In genomic region chr17:7633093-7633492, GRCh38 we compare ENCODE assay signal across 14 cellular contexts. TPM values are rescaled to one million over a fixed set of nuclear protein-coding genes. Genes with fewer than 3 reads are reported as not detected.
DNase-seq lines count a peak whose midpoint lies in the region; ATAC-seq, FAIRE-seq and TF ChIP-seq lines count a peak whose summit lies in the region.
"Had no signal": no experiment of that assay in that cellular context is flagged by ENCODE, and none has a peak within 500 bp of the region (broad histone marks: within the 10 kb centered on the region; RNA-seq: fewer than 3 reads in every experiment).

No MANE protein-coding gene starts in this region.

- FAIRE-seq in HepG2 (lab: Jason Lieb, UNC): no peak
- no peak for FAIRE-seq in HTR-8/SVneo (lab: Jason Lieb, UNC)
- FAIRE-seq: urothelium cell line had no signal

- H3K4me1 ChIP-seq in HepG2 (ENCODE audit: insufficient read depth, low read length): peaks cover 53% of the 10 kb centered on the region

- POLR2A ChIA-PET in GM10248 (lab: Yijun Ruan, JAX): no interaction called here
- POLR2A ChIA-PET in HepG2 (lab: Yijun Ruan, JAX): interaction anchor here (1.3 to 4.4 kb wide), 4 partner anchors 18 to 54 kb away, joined by 4 to 56 read pairs (median 14); partner anchors contain the start of genes ATP1B2, CD68, FXR2 and TP53

- CTCF ChIA-PET in GM10248 (lab: Yijun Ruan, JAX) (interaction anchor here (0.7 to 9.5 kb wide), 20 partner anchors 10 to 357 kb away, joined by 3 to 112 read pairs (median 4); partner anchors contain the start of genes ATP1B2, FXR2, SOX15 and TP53), HepG2 (lab: Yijun Ruan, JAX; ENCODE audit: low intra/inter-chr PET ratio, low total read pairs) (interaction anchor here (0.7 to 2.5 kb wide), 3 partner anchors 40 to 55 kb away, joined by 3 to 12 read pairs (median 5); partner anchors contain the start of genes TP53 and WRAP53)

- no peaks in the 10 kb centered on the region for H3F3A ChIP-seq in SU-DHL-6 (ENCODE audit: insufficient read depth)

- H3K9ac ChIP-seq in SU-DHL-6 (ENCODE audit: low read length) (no peak overlapping the region), HepG2 (ENCODE audit: insufficient read depth, low read depth, low read length) (no peak overlapping the region)

- peak overlapping the region; percentile 20 for H2AFZ ChIP-seq in SU-DHL-6 (ENCODE audit: low read depth, low read length, severe bottlenecking)
- H2AFZ ChIP-seq in HepG2 (ENCODE audit: low read length): no peak overlapping the region

- H3K79me2 ChIP-seq in SU-DHL-6 (ENCODE audit: insufficient read depth, low read length): no peaks in the 10 kb centered on the region
- no peaks in the 10 kb centered on the region for H3K79me2 ChIP-seq in HepG2 (ENCODE audit: insufficient read depth, low read length)

- H3K4me2 ChIP-seq in SU-DHL-6 (ENCODE audit: low read depth, low read length, poor library complexity, severe bottlenecking): no peak overlapping the region
- peak overlapping the region; percentile 86; the same call in 1 of the 2 replicates for H3K4me2 ChIP-seq in HepG2 (ENCODE audit: low read depth, low read length)

- no TSS peak for BruUV-seq in HepG2 (replicated peaks; lab: Mats Ljungman, UMichigan)

- TF ChIP-seq POLR2A in HepG2 (IDR thresholded peaks at IDR 0.05; ENCODE audit: insufficient read depth in 1 of 2, low read depth in 2 of 2, low read length in 2 of 2): no peak

- no peak overlapping the region for H3K4me3 ChIP-seq in SU-DHL-6 (ENCODE audit: insufficient read depth, low read length, poor library complexity, severe bottlenecking)
- H3K4me3 ChIP-seq in HepG2 (replicated peaks in 1 of 3; ENCODE audit: insufficient read depth in 1 of 3, low read depth in 2 of 3, low read length in 3 of 3): no peak overlapping the region
- H3K4me3 ChIP-seq: stomach had no signal

- no peak for TF ChIP-seq EP300 in HepG2 (IDR thresholded peaks at IDR 0.05; ENCODE audit: low read depth in 2 of 2, low read length in 2 of 2)
- TF ChIP-seq EP300 in HepG2 (CRISPR knock-in tag; IDR thresholded peaks at IDR 0.05; ENCODE audit: borderline replicate concordance): no peak

- H4K20me1 ChIP-seq in SU-DHL-6 (ENCODE audit: low read depth, low read length): no peaks in the 10 kb centered on the region
- no peaks in the 10 kb centered on the region for H4K20me1 ChIP-seq in HepG2 (ENCODE audit: insufficient read depth, low read length)

- H3K27me3 ChIP-seq in SU-DHL-6 (ENCODE audit: low read length): no peaks in the 10 kb centered on the region
- no peaks in the 10 kb centered on the region; a peak in 1 of 5 replicates for H3K27me3 ChIP-seq in HepG2 (ENCODE audit: control insufficient read depth in 1 of 2, insufficient read depth in 2 of 2, low read length in 2 of 2)
- H3K27me3 ChIP-seq: stomach had no signal

- H3K27ac ChIP-seq in SU-DHL-6 (ENCODE audit: low read depth, low read length) (no peak overlapping the region), HepG2 (ENCODE audit: extremely low read length, insufficient read depth, low read length) (no peak overlapping the region)
- H3K27ac ChIP-seq: stomach had no signal

- intact Hi-C loops in HepG2 (cut with micrococcal nuclease; ENCODE audit: unreplicated experiment): loop anchor here (5.0 kb wide), 2 partner anchors 39 to 54 kb away; partner anchors contain the start of genes TP53 and WRAP53

- in situ Hi-C loops in HepG2 (cut with HindIII; ENCODE audit: extremely low pct_ligation_motif_present, low pct_unique_long_range_greater_than_20kb): loop anchor here (5.0 kb wide), 2 partner anchors 54 to 84 kb away; partner anchors contain the start of genes DNAH2, TP53 and WRAP53

- H3K9me3 ChIP-seq in SU-DHL-6 (ENCODE audit: insufficient read depth, low read length) (no peaks in the 10 kb centered on the region), HepG2 (ENCODE audit: low read length) (no peaks in the 10 kb centered on the region)
- H3K9me3 ChIP-seq: stomach had no signal

- H3K9me2 ChIP-seq in SU-DHL-6 (replicated peaks; ENCODE audit: insufficient read depth, low read length): no peaks in the 10 kb centered on the region

- TF ChIP-seq CTCF in GM10248 (IDR thresholded peaks at IDR 0.05; ENCODE audit: control extremely low read depth, extremely low read depth, low read depth, missing control alignments) (no peak), SU-DHL-6 (IDR thresholded peaks at IDR 0.05; ENCODE audit: insufficient read depth, low read length, poor library complexity, severe bottlenecking) (no peak), HepG2 (CRISPR knock-in tag; IDR thresholded peaks at IDR 0.05) (peak; percentile 39)

- no peaks in the 10 kb centered on the region for H3K36me3 ChIP-seq in SU-DHL-6 (ENCODE audit: low read length)
- H3K36me3 ChIP-seq in HepG2 (replicated peaks in 1 of 2; ENCODE audit: control insufficient read depth in 1 of 2, insufficient read depth in 2 of 2, low read length in 2 of 2): no peaks in the 10 kb centered on the region
- H3K36me3 ChIP-seq: stomach had no signal

- WGBS in HepG2 (ENCODE audit: low lambda C conversion rate): 14% methylated on average over 2 of the region's 2 CpGs

- TF ChIP-seq RAD21 in HepG2 (CRISPR knock-in tag; IDR thresholded peaks at IDR 0.05): no peak

- peak; percentile 64 for ATAC-seq in HepG2
- no peak for ATAC-seq in HG02571 (IDR thresholded peaks at IDR 0.05; ENCODE audit: unreplicated experiment)

- DNase-seq in GM10248 (ENCODE audit: extremely low spot score) (peak; percentile 4), HepG2 (ENCODE audit: low spot score) (peak; percentile 42), HTR-8/SVneo (ENCODE audit: insufficient read length, low spot score) (no peak)
- DNase-seq in activated CD4-positive, alpha-beta T cell treated with anti-CD3 and anti-CD28 coated beads, Interleukin-2, amount 50 U/mL, for 1 hour: no peak
- DNase-seq: NCI-H1092, NCI-H2107, NCI-H526 treated with DMSO at 0.1 percent for 48 hours had no signal

RNA-seq across cellular contexts. Expression of gene SHBG, which starts 3.2 kb away (rescaled TPM):
- 1.6 and 4.0 TPM in 2 replicates for total RNA-seq in HepG2 (2016; rRNA removed; fragmentation: Illumina TruSeq; extraction: Trizol)
- 0.88 and 1.1 TPM in 2 replicates for total RNA-seq in HepG2 (2016; cell fraction: cytosol; rRNA removed; fragmentation: Illumina TruSeq; extraction: Trizol; ENCODE audit: low read depth)
- total RNA-seq in HepG2 (2016; cell fraction: insoluble cytoplasmic fraction; rRNA removed; fragmentation: Illumina TruSeq; extraction: Trizol): 2.0 and 4.4 TPM in 2 replicates
- total RNA-seq in HepG2 (2016; cell fraction: membrane; rRNA removed; fragmentation: Illumina TruSeq; extraction: Trizol): 0.96 and 1.0 TPM in 2 replicates
- 4.2 and 4.7 TPM in 2 replicates for total RNA-seq in HepG2 (2016; cell fraction: nucleus; rRNA removed; fragmentation: Illumina TruSeq; extraction: Trizol)
- polyA plus RNA-seq in HepG2 (2011; rRNA removed): 6.1 and 10.2 TPM in 2 replicates
- polyA plus RNA-seq in HepG2 (2011; cell fraction: cytosol; rRNA removed): 3.2 and 4.3 TPM in 2 replicates
- 7.7 and 13.5 TPM in 2 replicates for polyA plus RNA-seq in HepG2 (2011; cell fraction: nucleus; rRNA removed)
- 5.5 TPM in 2 replicates for polyA plus RNA-seq in HepG2 (2012)
- 1.1 and 2.0 TPM in 2 replicates for polyA plus RNA-seq in HepG2 (2016; cell fraction: cytosol; fragmentation: Illumina TruSeq; extraction: Trizol; ENCODE audit: low read depth)
- 2.5 and 2.9 TPM in 2 replicates for polyA plus RNA-seq in HepG2 (2016; cell fraction: insoluble cytoplasmic fraction; fragmentation: Illumina TruSeq; extraction: Trizol; ENCODE audit: low read depth)
- 1.4 TPM in 2 replicates for polyA plus RNA-seq in HepG2 (2016; cell fraction: membrane; fragmentation: Illumina TruSeq; extraction: Trizol; ENCODE audit: low read depth)
- 5.6 and 8.1 TPM in 2 replicates for polyA plus RNA-seq in HepG2 (2016; cell fraction: nucleus; fragmentation: Illumina TruSeq; extraction: Trizol; ENCODE audit: insufficient read depth, low read depth)
- 1.0 and 5.0 TPM in 2 replicates for polyA minus RNA-seq in HepG2 (2011; rRNA and poly(A)+ RNA removed; ENCODE audit: low replicate concordance)
- polyA minus RNA-seq in HepG2 (2011; cell fraction: cytosol; rRNA and poly(A)+ RNA removed): 1.6 and 1.7 TPM in 2 replicates
- polyA minus RNA-seq in HepG2 (2011; cell fraction: nucleus; rRNA and poly(A)+ RNA removed): 2.8 and 5.1 TPM in 2 replicates
- total RNA-seq: epithelial cell of proximal tubule had no signal

RNA-seq across cellular contexts. Expression of gene SAT2, which starts 5.5 kb away (rescaled TPM):
- 83.1 and 93.7 TPM in 2 replicates for total RNA-seq in HepG2 (2016; rRNA removed; fragmentation: Illumina TruSeq; extraction: Trizol)
- 40.6 and 43.0 TPM in 2 replicates for total RNA-seq in HepG2 (2016; cell fraction: cytosol; rRNA removed; fragmentation: Illumina TruSeq; extraction: Trizol; ENCODE audit: low read depth)
- total RNA-seq in HepG2 (2016; cell fraction: insoluble cytoplasmic fraction; rRNA removed; fragmentation: Illumina TruSeq; extraction: Trizol): 80.1 and 101 TPM in 2 replicates
- 63.2 and 65.7 TPM in 2 replicates for total RNA-seq in HepG2 (2016; cell fraction: membrane; rRNA removed; fragmentation: Illumina TruSeq; extraction: Trizol)
- 86.9 and 89.2 TPM in 2 replicates for total RNA-seq in HepG2 (2016; cell fraction: nucleus; rRNA removed; fragmentation: Illumina TruSeq; extraction: Trizol)
- 35.7 and 37.6 TPM in 2 replicates for polyA plus RNA-seq in HepG2 (2011; rRNA removed)
- polyA plus RNA-seq in HepG2 (2011; cell fraction: cytosol; rRNA removed): 30.8 and 36.1 TPM in 2 replicates
- polyA plus RNA-seq in HepG2 (2011; cell fraction: nucleus; rRNA removed): 93.7 and 103 TPM in 2 replicates
- 69.5 and 73.6 TPM in 2 replicates for polyA plus RNA-seq in HepG2 (2012)
- 44.9 and 56.1 TPM in 2 replicates for polyA plus RNA-seq in HepG2 (2016; cell fraction: cytosol; fragmentation: Illumina TruSeq; extraction: Trizol; ENCODE audit: low read depth)
- 101 and 106 TPM in 2 replicates for polyA plus RNA-seq in HepG2 (2016; cell fraction: insoluble cytoplasmic fraction; fragmentation: Illumina TruSeq; extraction: Trizol; ENCODE audit: low read depth)
- 58.6 and 71.0 TPM in 2 replicates for polyA plus RNA-seq in HepG2 (2016; cell fraction: membrane; fragmentation: Illumina TruSeq; extraction: Trizol; ENCODE audit: low read depth)
- 172 and 175 TPM in 2 replicates for polyA plus RNA-seq in HepG2 (2016; cell fraction: nucleus; fragmentation: Illumina TruSeq; extraction: Trizol; ENCODE audit: insufficient read depth, low read depth)
- 4.5 and 8.9 TPM in 2 replicates for polyA minus RNA-seq in HepG2 (2011; rRNA and poly(A)+ RNA removed; ENCODE audit: low replicate concordance)
- 5.8 and 6.5 TPM in 2 replicates for polyA minus RNA-seq in HepG2 (2011; cell fraction: cytosol; rRNA and poly(A)+ RNA removed)
- 12.1 and 13.1 TPM in 2 replicates for polyA minus RNA-seq in HepG2 (2011; cell fraction: nucleus; rRNA and poly(A)+ RNA removed)

RNA-seq across cellular contexts. Expression of gene ATP1B2, which starts 17.6 kb away (rescaled TPM):
- not detected in 2 replicates for total RNA-seq in HepG2 (2016; rRNA removed; fragmentation: Illumina TruSeq; extraction: Trizol)
- total RNA-seq in HepG2 (2016; cell fraction: cytosol; rRNA removed; fragmentation: Illumina TruSeq; extraction: Trizol; ENCODE audit: low read depth): not detected in 2 replicates
- not detected in 2 replicates for total RNA-seq in HepG2 (2016; cell fraction: insoluble cytoplasmic fraction; rRNA removed; fragmentation: Illumina TruSeq; extraction: Trizol)
- not detected in 2 replicates for total RNA-seq in HepG2 (2016; cell fraction: membrane; rRNA removed; fragmentation: Illumina TruSeq; extraction: Trizol)
- total RNA-seq in HepG2 (2016; cell fraction: nucleus; rRNA removed; fragmentation: Illumina TruSeq; extraction: Trizol): not detected in 2 replicates
- polyA plus RNA-seq in HepG2 (2011; rRNA removed): 0.04 TPM in 1 of 2 replicates, not detected in the other
- polyA plus RNA-seq in HepG2 (2011; cell fraction: cytosol; rRNA removed): 0.03 TPM in 1 of 2 replicates, not detected in the other
- not detected in 2 replicates for polyA plus RNA-seq in HepG2 (2011; cell fraction: nucleus; rRNA removed)
- polyA plus RNA-seq in HepG2 (2012): 0.12 and 0.25 TPM in 2 replicates
- not detected in 2 replicates for polyA plus RNA-seq in HepG2 (2016; cell fraction: cytosol; fragmentation: Illumina TruSeq; extraction: Trizol; ENCODE audit: low read depth)
- polyA plus RNA-seq in HepG2 (2016; cell fraction: insoluble cytoplasmic fraction; fragmentation: Illumina TruSeq; extraction: Trizol; ENCODE audit: low read depth): 0.51 TPM in 1 of 2 replicates, not detected in the other
- not detected in 2 replicates for polyA plus RNA-seq in HepG2 (2016; cell fraction: membrane; fragmentation: Illumina TruSeq; extraction: Trizol; ENCODE audit: low read depth)
- polyA plus RNA-seq in HepG2 (2016; cell fraction: nucleus; fragmentation: Illumina TruSeq; extraction: Trizol; ENCODE audit: insufficient read depth, low read depth): 0.19 TPM in 1 of 2 replicates, not detected in the other
- polyA minus RNA-seq in HepG2 (2011; rRNA and poly(A)+ RNA removed; ENCODE audit: low replicate concordance): not detected in 2 replicates
- not detected in 2 replicates for polyA minus RNA-seq in HepG2 (2011; cell fraction: cytosol; rRNA and poly(A)+ RNA removed)
- polyA minus RNA-seq in HepG2 (2011; cell fraction: nucleus; rRNA and poly(A)+ RNA removed): not detected in 2 replicates
- total RNA-seq: epithelial cell of proximal tubule, glomerular endothelial cell had no signal

RNA-seq across cellular contexts. Expression of gene FXR2, which starts 18.4 kb away (rescaled TPM):
- 13.4 and 24.4 TPM in 2 replicates for total RNA-seq in HepG2 (2016; rRNA removed; fragmentation: Illumina TruSeq; extraction: Trizol)
- 6.3 and 7.1 TPM in 2 replicates for total RNA-seq in HepG2 (2016; cell fraction: cytosol; rRNA removed; fragmentation: Illumina TruSeq; extraction: Trizol; ENCODE audit: low read depth)
- total RNA-seq in HepG2 (2016; cell fraction: insoluble cytoplasmic fraction; rRNA removed; fragmentation: Illumina TruSeq; extraction: Trizol): 12.8 and 25.4 TPM in 2 replicates
- total RNA-seq in HepG2 (2016; cell fraction: membrane; rRNA removed; fragmentation: Illumina TruSeq; extraction: Trizol): 9.9 and 10.9 TPM in 2 replicates
- total RNA-seq in HepG2 (2016; cell fraction: nucleus; rRNA removed; fragmentation: Illumina TruSeq; extraction: Trizol): 20.2 and 24.7 TPM in 2 replicates
- polyA plus RNA-seq in HepG2 (2011; rRNA removed): 20.9 and 26.8 TPM in 2 replicates
- 16.0 and 22.3 TPM in 2 replicates for polyA plus RNA-seq in HepG2 (2011; cell fraction: cytosol; rRNA removed)
- 53.5 and 56.2 TPM in 2 replicates for polyA plus RNA-seq in HepG2 (2011; cell fraction: nucleus; rRNA removed)
- 10.9 and 14.6 TPM in 2 replicates for polyA plus RNA-seq in HepG2 (2012)
- polyA plus RNA-seq in HepG2 (2016; cell fraction: cytosol; fragmentation: Illumina TruSeq; extraction: Trizol; ENCODE audit: low read depth): 3.1 and 4.5 TPM in 2 replicates
- polyA plus RNA-seq in HepG2 (2016; cell fraction: insoluble cytoplasmic fraction; fragmentation: Illumina TruSeq; extraction: Trizol; ENCODE audit: low read depth): 10.7 and 14.4 TPM in 2 replicates
- polyA plus RNA-seq in HepG2 (2016; cell fraction: membrane; fragmentation: Illumina TruSeq; extraction: Trizol; ENCODE audit: low read depth): 7.1 and 8.8 TPM in 2 replicates
- 49.5 and 50.2 TPM in 2 replicates for polyA plus RNA-seq in HepG2 (2016; cell fraction: nucleus; fragmentation: Illumina TruSeq; extraction: Trizol; ENCODE audit: insufficient read depth, low read depth)
- polyA minus RNA-seq in HepG2 (2011; rRNA and poly(A)+ RNA removed; ENCODE audit: low replicate concordance): 43.6 and 137 TPM in 2 replicates
- 10.3 and 12.8 TPM in 2 replicates for polyA minus RNA-seq in HepG2 (2011; cell fraction: cytosol; rRNA and poly(A)+ RNA removed)
- 14.9 and 15.8 TPM in 2 replicates for polyA minus RNA-seq in HepG2 (2011; cell fraction: nucleus; rRNA and poly(A)+ RNA removed)

RNA-seq across cellular contexts. Expression of gene SOX15, which starts 43.2 kb away (rescaled TPM):
- 0.18 TPM in 1 of 2 replicates, not detected in the other for total RNA-seq in HepG2 (2016; rRNA removed; fragmentation: Illumina TruSeq; extraction: Trizol)
- total RNA-seq in HepG2 (2016; cell fraction: cytosol; rRNA removed; fragmentation: Illumina TruSeq; extraction: Trizol; ENCODE audit: low read depth): not detected in 2 replicates
- 0.22 TPM in 1 of 2 replicates, not detected in the other for total RNA-seq in HepG2 (2016; cell fraction: insoluble cytoplasmic fraction; rRNA removed; fragmentation: Illumina TruSeq; extraction: Trizol)
- not detected in 2 replicates for total RNA-seq in HepG2 (2016; cell fraction: membrane; rRNA removed; fragmentation: Illumina TruSeq; extraction: Trizol)
- total RNA-seq in HepG2 (2016; cell fraction: nucleus; rRNA removed; fragmentation: Illumina TruSeq; extraction: Trizol): 0.37 TPM in 1 of 2 replicates, not detected in the other
- polyA plus RNA-seq in HepG2 (2011; rRNA removed): 0.07 and 0.17 TPM in 2 replicates
- polyA plus RNA-seq in HepG2 (2011; cell fraction: cytosol; rRNA removed): 0.04 TPM in 1 of 2 replicates, not detected in the other
- 0.54 and 0.63 TPM in 2 replicates for polyA plus RNA-seq in HepG2 (2011; cell fraction: nucleus; rRNA removed)
- polyA plus RNA-seq in HepG2 (2012): 0.44 and 0.63 TPM in 2 replicates
- 0.17 TPM in 1 of 2 replicates, not detected in the other for polyA plus RNA-seq in HepG2 (2016; cell fraction: cytosol; fragmentation: Illumina TruSeq; extraction: Trizol; ENCODE audit: low read depth)
- not detected in 2 replicates for polyA plus RNA-seq in HepG2 (2016; cell fraction: insoluble cytoplasmic fraction; fragmentation: Illumina TruSeq; extraction: Trizol; ENCODE audit: low read depth)
- not detected in 2 replicates for polyA plus RNA-seq in HepG2 (2016; cell fraction: membrane; fragmentation: Illumina TruSeq; extraction: Trizol; ENCODE audit: low read depth)
- 0.68 and 1.3 TPM in 2 replicates for polyA plus RNA-seq in HepG2 (2016; cell fraction: nucleus; fragmentation: Illumina TruSeq; extraction: Trizol; ENCODE audit: insufficient read depth, low read depth)
- polyA minus RNA-seq in HepG2 (2011; rRNA and poly(A)+ RNA removed; ENCODE audit: low replicate concordance): 0.44 TPM in 1 of 2 replicates, not detected in the other
- polyA minus RNA-seq in HepG2 (2011; cell fraction: cytosol; rRNA and poly(A)+ RNA removed): not detected in 2 replicates
- polyA minus RNA-seq in HepG2 (2011; cell fraction: nucleus; rRNA and poly(A)+ RNA removed): 0.62 TPM in 1 of 2 replicates, not detected in the other
- total RNA-seq: glomerular endothelial cell, mesenteric fat pad had no signal

Comparison
In these comparisons a context has a peak if more than half of its experiments do, and no peak if none do; other contexts are left out.
1. DNase-seq: peak in GM10248 (single experiment) and HepG2 (single experiment); none in activated CD4-positive, alpha-beta T cell treated with anti-CD3 and anti-CD28 coated beads, Interleukin-2, amount 50 U/mL, for 1 hour (single experiment) and HTR-8/SVneo (single experiment).